1 cellular context compared by ENCODE assay signal in the genomic region with DNA sequence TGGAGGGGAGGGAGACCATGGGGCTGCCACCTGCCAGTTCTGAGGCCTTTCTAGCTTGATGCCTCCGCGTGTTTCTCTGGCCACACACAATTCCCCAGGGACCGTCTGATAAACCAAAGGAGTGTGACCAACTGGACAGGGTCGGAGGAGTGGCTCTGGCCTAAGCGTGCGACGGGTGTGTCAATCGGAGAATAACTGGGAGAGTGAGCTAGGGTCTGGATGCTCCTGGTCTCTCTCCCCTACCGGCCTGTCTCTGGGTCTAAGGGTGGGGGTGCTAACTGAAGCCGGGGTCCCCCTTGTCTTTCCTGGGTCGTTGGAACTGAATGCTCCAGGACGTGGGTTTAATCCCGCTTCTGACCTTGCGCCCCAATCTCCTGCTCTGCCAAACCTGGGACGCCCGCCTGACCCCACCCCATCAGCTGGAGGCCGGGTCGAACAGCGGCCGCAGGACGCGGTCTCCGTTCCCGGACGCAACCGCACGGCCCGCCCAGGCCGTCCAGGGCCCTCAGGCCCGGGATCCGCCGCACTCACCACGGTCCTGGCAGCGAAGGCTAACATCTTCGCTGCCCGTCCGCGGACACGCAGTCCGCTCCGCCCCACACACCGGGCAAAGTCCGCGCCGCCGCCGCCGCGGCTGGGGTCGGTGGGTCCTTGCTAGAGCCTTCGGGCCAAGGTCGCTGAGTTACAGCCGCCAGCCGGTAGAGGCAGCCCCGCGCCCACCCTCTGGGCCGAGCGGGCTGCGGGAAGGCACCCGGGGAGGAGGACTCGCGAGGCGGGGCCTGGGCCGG.
TF ChIP-seq lines count a peak whose summit lies in the region.

No MANE protein-coding gene starts in this region.

TF ChIP-seq in HEK293, 187 proteins besides CTCF, POLR2A, EP300 and RAD21 (continued from another document):
- no peak for TF ChIP-seq ZNF704 (tag by site-specific recombination; IDR thresholded peaks at IDR 0.05)
- TF ChIP-seq ZNF600 (tag by site-specific recombination; IDR thresholded peaks at IDR 0.05) = peak; percentile 33; the same call in 1 of the 2 replicates
- TF ChIP-seq KLF7 (tag by site-specific recombination; IDR thresholded peaks at IDR 0.05; ENCODE audit: borderline replicate concordance) = no peak
- TF ChIP-seq GFI1B (tag by site-specific recombination; IDR thresholded peaks at IDR 0.05) = no peak
- TF ChIP-seq ZBTB48 (tag by site-specific recombination; IDR thresholded peaks at IDR 0.05) = peak; percentile 12; the same call in 1 of the 2 replicates
- TF ChIP-seq, protein P1, sequence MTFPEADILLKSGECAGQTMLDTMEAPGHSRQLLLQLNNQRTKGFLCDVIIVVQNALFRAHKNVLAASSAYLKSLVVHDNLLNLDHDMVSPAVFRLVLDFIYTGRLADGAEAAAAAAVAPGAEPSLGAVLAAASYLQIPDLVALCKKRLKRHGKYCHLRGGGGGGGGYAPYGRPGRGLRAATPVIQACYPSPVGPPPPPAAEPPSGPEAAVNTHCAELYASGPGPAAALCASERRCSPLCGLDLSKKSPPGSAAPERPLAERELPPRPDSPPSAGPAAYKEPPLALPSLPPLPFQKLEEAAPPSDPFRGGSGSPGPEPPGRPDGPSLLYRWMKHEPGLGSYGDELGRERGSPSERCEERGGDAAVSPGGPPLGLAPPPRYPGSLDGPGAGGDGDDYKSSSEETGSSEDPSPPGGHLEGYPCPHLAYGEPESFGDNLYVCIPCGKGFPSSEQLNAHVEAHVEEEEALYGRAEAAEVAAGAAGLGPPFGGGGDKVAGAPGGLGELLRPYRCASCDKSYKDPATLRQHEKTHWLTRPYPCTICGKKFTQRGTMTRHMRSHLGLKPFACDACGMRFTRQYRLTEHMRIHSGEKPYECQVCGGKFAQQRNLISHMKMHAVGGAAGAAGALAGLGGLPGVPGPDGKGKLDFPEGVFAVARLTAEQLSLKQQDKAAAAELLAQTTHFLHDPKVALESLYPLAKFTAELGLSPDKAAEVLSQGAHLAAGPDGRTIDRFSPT (tag by site-specific recombination; IDR thresholded peaks at IDR 0.05) = peak; percentile 34; the same call in 1 of the 2 replicates
- TF ChIP-seq ZNF433 (tag by site-specific recombination; IDR thresholded peaks at IDR 0.05; ENCODE audit: low read depth) = no peak
- 0 out of 2 replicates have a peak, but pooled peaks have one; percentile 25 for TF ChIP-seq KLF1 (tag by site-specific recombination; IDR thresholded peaks at IDR 0.05)
- no peak for TF ChIP-seq PATZ1 (tag by site-specific recombination; IDR thresholded peaks at IDR 0.05)
- peak; percentile 76; the same call in 1 of the 2 replicates for TF ChIP-seq ZBTB8A (tag by site-specific recombination; IDR thresholded peaks at IDR 0.05)
- TF ChIP-seq ZIC2 (tag by site-specific recombination; IDR thresholded peaks at IDR 0.05) = peak; percentile 23; the same call in 1 of the 2 replicates
TF ChIP-seq in HEK293: peak in this region for 10.
